In the genomic region with DNA sequence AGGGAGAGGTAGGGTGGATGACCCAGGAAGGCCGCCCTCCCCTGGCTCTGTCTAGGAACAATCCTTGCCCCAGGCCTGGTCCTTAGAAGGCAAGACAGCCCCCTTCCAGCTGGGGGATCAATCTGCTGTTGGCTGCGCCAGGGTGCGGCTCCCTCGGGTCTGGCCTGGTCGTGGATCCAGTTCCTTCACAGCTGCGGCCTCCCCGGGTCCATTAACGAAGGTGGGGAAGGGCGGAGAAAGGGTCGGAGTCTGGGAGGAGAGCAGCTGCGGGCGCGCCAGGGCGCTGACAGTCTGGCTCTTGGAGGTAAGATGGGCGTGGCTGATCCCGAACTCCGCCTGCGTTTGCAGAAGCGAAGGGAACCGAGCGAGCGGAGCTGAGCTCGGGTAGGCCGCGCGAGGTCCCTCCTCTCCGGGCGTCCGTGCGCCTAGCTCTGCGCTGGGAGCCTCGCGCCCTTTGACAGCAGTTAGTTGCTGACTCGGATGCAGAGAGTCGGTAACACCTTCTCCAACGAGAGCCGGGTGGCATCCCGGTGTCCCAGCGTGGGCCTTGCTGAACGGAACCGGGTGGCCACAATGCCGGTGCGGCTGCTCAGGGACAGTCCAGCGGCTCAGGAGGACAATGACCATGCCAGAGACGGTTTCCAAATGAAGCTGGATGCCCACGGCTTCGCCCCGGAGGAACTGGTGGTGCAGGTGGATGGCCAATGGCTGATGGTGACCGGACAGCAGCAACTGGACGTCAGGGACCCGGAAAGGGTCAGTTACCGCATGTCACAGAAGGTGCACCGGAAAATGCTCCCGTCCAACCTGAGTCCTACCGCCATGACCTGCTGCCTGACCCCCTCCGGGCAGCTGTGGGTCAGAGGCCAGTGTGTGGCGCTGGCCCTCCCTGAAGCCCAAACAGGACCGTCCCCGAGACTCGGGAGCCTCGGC, we compare ENCODE assay signal across 8 cellular contexts. TPM values are rescaled to one million over a fixed set of nuclear protein-coding genes. Genes with fewer than 3 reads are reported as not detected.
DNase-seq lines count a peak whose midpoint lies in the region; ATAC-seq, FAIRE-seq and TF ChIP-seq lines count a peak whose summit lies in the region.

Gene HSPB9, plus strand, starts transcription at position 434 of the 933 bp plus-strand sequence. Its CDS starts 47 bp downstream, at position 481.

- peak; percentile 88 for DNase-seq in DMS53 (lab: John Stamatoyannopoulos, UW)
- DNase-seq in NCI-H526 treated with DMSO at 0.1 percent for 48 hours (lab: John Stamatoyannopoulos, UW) = peak; percentile 69
- no peak for DNase-seq in NAMALWA (ENCODE audit: low spot score)
- DNase-seq in GM12891 (ENCODE audit: insufficient read length, low spot score) = no peak

- no peaks in the 10 kb centered on the region for H3K9me3 ChIP-seq in esophagus (ENCODE audit: control insufficient read depth in 2 of 2, insufficient read depth in 1 of 2, low read depth in 1 of 2, low read length in 1 of 2)

- H3K9me3 Mint-ChIP-seq in nephron = no peaks in the 10 kb centered on the region

- no peaks in the 10 kb centered on the region for H3K27me3 ChIP-seq in esophagus (ENCODE audit: control insufficient read depth in 1 of 2, insufficient read depth in 2 of 2, low read length in 2 of 2)

- 38 to 50% methylated on average over 61 of the region's 61 CpGs for WGBS in esophagus, 2 donors

- H3K27me3 Mint-ChIP-seq in nephron (ENCODE audit: low read depth) = no peaks in the 10 kb centered on the region

- no peak for TF ChIP-seq POLR2A in GM12891 (IDR thresholded peaks at IDR 0.05; ENCODE audit: low read depth, low read length)

- peaks cover 9 to 13% of the 10 kb centered on the region in 2 donors for H3K4me1 ChIP-seq in esophagus (ENCODE audit: control insufficient read depth in 2 of 2, insufficient read depth in 2 of 2, low read length in 1 of 2)

- TF ChIP-seq CTCF in nephron (IDR thresholded peaks at IDR 0.05; ENCODE audit: unreplicated experiment in 3 of 3) = no peak

- H3K4me3 Mint-ChIP-seq in nephron = peak within 1 kb of the TSS; percentile 79 to 84 (median 83)

- H3K4me3 ChIP-seq in esophagus (ENCODE audit: low read depth in 1 of 2, low read length in 2 of 2) = peak within 1 kb of the TSS in 1 of 2 donors; percentile 15

- peaks cover 35% of the 10 kb centered on the region for H3K36me3 Mint-ChIP-seq in nephron (ENCODE audit: low read depth)

- no peak for FAIRE-seq in GM12891 (lab: Jason Lieb, UNC)

- H3K36me3 ChIP-seq in esophagus (ENCODE audit: control insufficient read depth in 2 of 2, insufficient read depth in 2 of 2, low read length in 1 of 2) = peaks cover 11 to 25% of the 10 kb centered on the region in 2 donors

- no peak for ATAC-seq in GM21529 (IDR thresholded peaks at IDR 0.05; ENCODE audit: unreplicated experiment)
- ATAC-seq in HG03196 (IDR thresholded peaks at IDR 0.05; ENCODE audit: unreplicated experiment) = no peak

- peak within 1 kb of the TSS; percentile 15 to 31 for H3K27ac ChIP-seq in esophagus (ENCODE audit: low read depth in 2 of 2, low read length in 1 of 2)

- peak within 1 kb of the TSS; percentile 33 to 82 (median 82) for H3K27ac Mint-ChIP-seq in nephron

- H3K4me1 Mint-ChIP-seq in nephron = peaks cover 22% of the 10 kb centered on the region

TF ChIP-seq in GM12891, 5 proteins besides CTCF, POLR2A, EP300 and RAD21:
- TF ChIP-seq PAX5 (IDR thresholded peaks at IDR 0.05; ENCODE audit: insufficient read depth, low read length, severe bottlenecking) (no peak), POLR2AphosphoS5 (IDR thresholded peaks at IDR 0.05; ENCODE audit: low read depth, low read length) (no peak), SPI1 (IDR thresholded peaks at IDR 0.05; ENCODE audit: low read depth, low read length) (no peak), TAF1 (IDR thresholded peaks at IDR 0.05; ENCODE audit: low read depth, low read length) (no peak), POU2F2 (IDR thresholded peaks at IDR 0.05; ENCODE audit: low read depth, low read length) (no peak)

RNA-seq across cellular contexts. Expression of gene HSPB9, which starts in this region (rescaled TPM):
- polyA plus RNA-seq in esophagus = under 1 TPM; 0.04 TPM
- 0.14 TPM for polyA plus RNA-seq in GM12891 (2012; ENCODE audit: low read depth, missing spikeins)

Comparison
In these comparisons a context has a peak if more than half of its experiments do, and no peak if none do; other contexts are left out.
1. DNase-seq: peak in DMS53 (single experiment) and NCI-H526 treated with DMSO at 0.1 percent for 48 hours (single experiment); none in NAMALWA (single experiment) and GM12891 (single experiment).